In genomic region chr5:104793452-104794120, GRCh38 we compare ENCODE assay signal across 18 cellular contexts.
DNase-seq lines count a peak whose midpoint lies in the region; ATAC-seq and TF ChIP-seq lines count a peak whose summit lies in the region.
"Had no signal": no experiment of that assay in that cellular context is flagged by ENCODE, and none has a peak within 500 bp of the region (broad histone marks: within the 10 kb centered on the region; RNA-seq: fewer than 3 reads in every experiment).

No MANE protein-coding gene starts in this region.

- H2AK5ac ChIP-seq in mesendoderm (ENCODE audit: low read length): no peak overlapping the region

- H3K27ac Mint-ChIP-seq in mesothelial cell of epicardium (no peak overlapping the region), MCF 10A (ENCODE audit: low read depth, unreplicated experiment) (no peak overlapping the region)
- H3K27ac Mint-ChIP-seq: CD4-positive, alpha-beta T cell; IgD-negative memory B cell had no signal

- H3K36me3 Mint-ChIP-seq in mesothelial cell of epicardium (peaks cover 2% of the 10 kb centered on the region), MCF 10A (ENCODE audit: insufficient read depth, unreplicated experiment) (no peaks in the 10 kb centered on the region)
- H3K36me3 Mint-ChIP-seq: IgD-negative memory B cell had no signal

- H2BK5ac ChIP-seq in mesendoderm (ENCODE audit: low read length): no peak overlapping the region

- CTCF ChIA-PET in MCF 10A (lab: Yijun Ruan, JAX): no interaction called here

- intact Hi-C loops in MCF 10A (cut with micrococcal nuclease): no loop called here

- no TSS peak for BruUV-seq in MCF 10A (replicated peaks; lab: Mats Ljungman, UMichigan)

- no peak overlapping the region for H3K56ac ChIP-seq in mesendoderm (ENCODE audit: low read length)

- H3K9me3 ChIP-seq in NT2/D1 (ENCODE audit: insufficient read depth, low read length): no peaks in the 10 kb centered on the region
- H3K9me3 ChIP-seq: BE2C had no signal

- peaks cover 7% of the 10 kb centered on the region for H3K4me1 Mint-ChIP-seq in mesothelial cell of epicardium
- H3K4me1 Mint-ChIP-seq in MCF 10A (ENCODE audit: insufficient read depth, unreplicated experiment): no peaks in the 10 kb centered on the region
- H3K4me1 Mint-ChIP-seq: IgD-negative memory B cell had no signal

- no peak overlapping the region for H3K4me2 ChIP-seq in mesendoderm (ENCODE audit: low read length)

- H3K9ac ChIP-seq in NT2/D1 (ENCODE audit: insufficient read length, low read depth) (no peak overlapping the region), mesendoderm (ENCODE audit: low read length) (no peak overlapping the region)

- H3K4ac ChIP-seq in mesendoderm (ENCODE audit: low read depth, low read length): no peak overlapping the region

- DNase-seq in ELF-1 (ENCODE audit: low read depth, low spot score) (peak; percentile 41), NT2/D1 (ENCODE audit: low read depth, low spot score) (peak; percentile 32), fibroblast of villous mesenchyme (ENCODE audit: low read depth) (peak; percentile 21), mesendoderm (peak; percentile 61), mesothelial cell of epicardium (ENCODE audit: low spot score in 2 of 2, unreplicated experiment in 2 of 2) (no peak), MCF 10A (ENCODE audit: unreplicated experiment) (no peak), kidney tubule cell (ENCODE audit: low spot score) (no peak)
- DNase-seq: 8988T; BE2C; CD4-positive, alpha-beta T cell; NCI-H1436; NCI-H2029; NCI-H2171 treated with DMSO at 0.1 percent for 48 hours; NCI-H446 treated with DMSO at 0.1 percent for 48 hours; NCI-H748 treated with DMSO at 0.1 percent for 48 hours had no signal

- POLR2A ChIA-PET in MCF 10A (lab: Yijun Ruan, JAX): no interaction called here

- no peak overlapping the region for H2BK120ac ChIP-seq in mesendoderm (ENCODE audit: low read depth, low read length)

- no peaks in the 10 kb centered on the region for H3K4me1 ChIP-seq in NT2/D1 (ENCODE audit: insufficient read depth, insufficient read length)
- peaks cover 2% of the 10 kb centered on the region for H3K4me1 ChIP-seq in mesendoderm (ENCODE audit: control insufficient read depth, low read depth, low read length)

- H3K4me3 ChIP-seq in NT2/D1 (ENCODE audit: insufficient read length, low read depth) (no peak overlapping the region), fibroblast of villous mesenchyme (ENCODE audit: low read depth, low read length) (no peak overlapping the region), mesendoderm (ENCODE audit: low read length) (no peak overlapping the region)
- H3K4me3 ChIP-seq: GM12878 had no signal

- no CpG with 5 or more reads among the region's 1 CpG for WGBS in mesendoderm (ENCODE audit: extremely low coverage, insufficient coverage, low lambda C conversion rate)

- H3K27ac ChIP-seq in mesendoderm (ENCODE audit: low read depth, low read length): no peak overlapping the region

- H3K4me3 Mint-ChIP-seq in mesothelial cell of epicardium (no peak overlapping the region), MCF 10A (ENCODE audit: unreplicated experiment) (no peak overlapping the region)
- H3K4me3 Mint-ChIP-seq: CD4-positive, alpha-beta T cell; IgD-negative memory B cell had no signal

- H3K9me3 Mint-ChIP-seq in mesothelial cell of epicardium (peaks cover 15% of the 10 kb centered on the region), MCF 10A (ENCODE audit: unreplicated experiment) (no peaks in the 10 kb centered on the region)

- no peak overlapping the region for H3K23ac ChIP-seq in mesendoderm (ENCODE audit: low read length)

- no peaks in the 10 kb centered on the region for H3K79me1 ChIP-seq in mesendoderm (ENCODE audit: low read length)

- H3K27me3 ChIP-seq in NT2/D1 (ENCODE audit: insufficient read depth, insufficient read length) (no peaks in the 10 kb centered on the region), mesendoderm (ENCODE audit: insufficient read depth, low read length, poor library complexity) (no peaks in the 10 kb centered on the region)
- H3K27me3 ChIP-seq: BE2C had no signal

- no peaks in the 10 kb centered on the region for H3K27me3 Mint-ChIP-seq in mesothelial cell of epicardium (ENCODE audit: low read depth)
- no peaks in the 10 kb centered on the region for H3K27me3 Mint-ChIP-seq in MCF 10A (ENCODE audit: insufficient read depth, unreplicated experiment)
- H3K27me3 Mint-ChIP-seq: CD4-positive, alpha-beta T cell; IgD-negative memory B cell had no signal

- H4K8ac ChIP-seq in mesendoderm (ENCODE audit: low read depth, low read length): no peak overlapping the region

- no peak overlapping the region for H2BK15ac ChIP-seq in mesendoderm (replicated peaks; ENCODE audit: low read depth)

- no peak overlapping the region for H4K5ac ChIP-seq in mesendoderm (ENCODE audit: low read length)

- ATAC-seq in HG03442 (IDR thresholded peaks at IDR 0.05; ENCODE audit: unreplicated experiment): no peak
- ATAC-seq: GM12878 had no signal

- TF ChIP-seq CTCF in fibroblast of villous mesenchyme (IDR thresholded peaks at IDR 0.05; ENCODE audit: insufficient read depth, low read depth, low read length) (no peak), mesothelial cell of epicardium (IDR thresholded peaks at IDR 0.05; ENCODE audit: unreplicated experiment) (no peak), MCF 10A (IDR thresholded peaks at IDR 0.05; ENCODE audit: unreplicated experiment) (no peak)

- H3K36me3 ChIP-seq in NT2/D1 (ENCODE audit: insufficient read depth, insufficient read length, low read length) (no peaks in the 10 kb centered on the region), mesendoderm (ENCODE audit: control insufficient read depth, insufficient read depth, low read length) (no peaks in the 10 kb centered on the region)
- H3K36me3 ChIP-seq: BE2C had no signal

- no peaks in the 10 kb centered on the region for H3K79me2 ChIP-seq in mesendoderm (ENCODE audit: control insufficient read depth, insufficient read depth, low read length)

- H3K18ac ChIP-seq in mesendoderm (ENCODE audit: low read length): no peak overlapping the region

Comparison
In these comparisons a context has a peak if more than half of its experiments do, and no peak if none do; other contexts are left out.
1. DNase-seq: peak in ELF-1 (single experiment), NT2/D1 (single experiment), fibroblast of villous mesenchyme (single experiment) and mesendoderm (single experiment); none in mesothelial cell of epicardium (0 of 2), MCF 10A (single experiment) and kidney tubule cell (single experiment).